In the genomic region with DNA sequence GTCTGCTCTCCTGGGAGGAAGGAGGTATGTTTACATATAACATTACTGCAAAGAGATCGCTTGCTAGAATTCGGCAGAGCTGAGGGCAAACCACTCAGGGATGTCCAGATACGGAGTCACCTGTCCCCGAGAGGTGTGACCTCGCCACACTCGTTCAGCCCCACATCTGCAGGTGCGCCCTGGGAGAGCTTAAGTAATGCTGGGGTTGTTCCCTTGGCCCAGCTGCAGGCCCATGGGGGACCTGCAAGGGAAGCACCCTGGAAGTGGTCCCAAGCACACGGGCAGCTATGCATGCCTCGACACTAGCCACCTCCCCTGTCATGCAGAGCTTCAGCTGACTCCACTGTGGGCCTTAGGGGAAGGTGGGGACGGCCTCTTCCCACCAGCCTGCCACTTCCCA, we compare ENCODE assay signal across 13 cellular contexts. TPM values are rescaled to one million over a fixed set of nuclear protein-coding genes. Genes with fewer than 3 reads are reported as not detected.
DNase-seq lines count a peak whose midpoint lies in the region; ATAC-seq and TF ChIP-seq lines count a peak whose summit lies in the region.
"Had no signal": no experiment of that assay in that cellular context is flagged by ENCODE, and none has a peak within 500 bp of the region (broad histone marks: within the 10 kb centered on the region; RNA-seq: fewer than 3 reads in every experiment).

No MANE protein-coding gene starts in this region.

- H3K36me3 Mint-ChIP-seq in natural killer cell (peaks cover 9% of the 10 kb centered on the region), brain (peaks cover 95% of the 10 kb centered on the region)
- peaks cover 35% of the 10 kb centered on the region for H3K36me3 Mint-ChIP-seq in natural killer cell treated with Interleukin-12 subunit alpha and Interleukin-12 subunit beta and Interleukin-15 and Interleukin-18, amount 100 ng/mL, for 72 hours
- peaks cover 7 to 90% (median 27%) of the 10 kb centered on the region in 3 donors for H3K36me3 Mint-ChIP-seq in naive thymus-derived CD8-positive, alpha-beta T cell

- DNase-seq in natural killer cell (no peak), NCI-H69 (lab: John Stamatoyannopoulos, UW) (no peak), NCI-H2029 (lab: John Stamatoyannopoulos, UW) (no peak), NCI-H2196 treated with DMSO at 0.1 percent for 48 hours (lab: John Stamatoyannopoulos, UW; ENCODE audit: unreplicated experiment) (no peak)
- DNase-seq in natural killer cell treated with Interleukin-12 subunit alpha and Interleukin-12 subunit beta and Interleukin-15 and Interleukin-18, amount 100 ng/mL, for 72 hours (ENCODE audit: low spot score): no peak
- no peak for DNase-seq in naive thymus-derived CD8-positive, alpha-beta T cell
- DNase-seq: kidney glomerular epithelial cell, NCI-H1417 treated with DMSO at 0.1 percent for 48 hours, NCI-H226 had no signal

- H3K27ac Mint-ChIP-seq in natural killer cell (peak overlapping the region; percentile 56 to 60), brain (peak overlapping the region in 3 of 5 experiments; percentile 49 to 71 (median 52))
- H3K27ac Mint-ChIP-seq in natural killer cell treated with Interleukin-12 subunit alpha and Interleukin-12 subunit beta and Interleukin-15 and Interleukin-18, amount 100 ng/mL, for 72 hours: peak overlapping the region in 1 of 2 donors; percentile 72
- H3K27ac Mint-ChIP-seq in naive thymus-derived CD8-positive, alpha-beta T cell: peak overlapping the region in 8 of 10 donors; percentile 2 to 88 (median 61)
- H3K27ac Mint-ChIP-seq: activated CD4-positive, alpha-beta memory T cell treated with anti-CD3 and anti-CD28 coated beads for 36 hours had no signal

- H3K9me3 Mint-ChIP-seq in natural killer cell: no peaks in the 10 kb centered on the region
- no peaks in the 10 kb centered on the region for H3K9me3 Mint-ChIP-seq in natural killer cell treated with Interleukin-12 subunit alpha and Interleukin-12 subunit beta and Interleukin-15 and Interleukin-18, amount 100 ng/mL, for 72 hours
- H3K9me3 Mint-ChIP-seq in brain: no peaks in the 10 kb centered on the region
- no peaks in the 10 kb centered on the region for H3K9me3 Mint-ChIP-seq in naive thymus-derived CD8-positive, alpha-beta T cell
- H3K9me3 Mint-ChIP-seq: activated CD4-positive, alpha-beta memory T cell treated with anti-CD3 and anti-CD28 coated beads for 36 hours; activated T-helper 2 cell treated with anti-CD3 and anti-CD28 coated beads, Interferon-gamma antibody, Interleukin-2, Interleukin-4, amounts not matched to agents 10 μg/mL and 5 μg/mL and 100 μg/mL, durations not matched to agents 14 hours and 24 hours and 36 hours had no signal

- peaks cover 35 to 42% of the 10 kb centered on the region in 2 donors for H3K4me1 Mint-ChIP-seq in natural killer cell
- H3K4me1 Mint-ChIP-seq in natural killer cell treated with Interleukin-12 subunit alpha and Interleukin-12 subunit beta and Interleukin-15 and Interleukin-18, amount 100 ng/mL, for 72 hours (ENCODE audit: low read depth in 2 of 2): peaks cover 36 to 40% of the 10 kb centered on the region in 2 donors
- peaks cover 40% of the 10 kb centered on the region for H3K4me1 Mint-ChIP-seq in brain
- H3K4me1 Mint-ChIP-seq in naive thymus-derived CD8-positive, alpha-beta T cell: peaks cover 25 to 61% (median 47%) of the 10 kb centered on the region in 4 donors

- H3K27me3 Mint-ChIP-seq in natural killer cell (ENCODE audit: low read depth in 2 of 2) (no peaks in the 10 kb centered on the region), brain (peaks cover 5% of the 10 kb centered on the region)
- no peaks in the 10 kb centered on the region for H3K27me3 Mint-ChIP-seq in natural killer cell treated with Interleukin-12 subunit alpha and Interleukin-12 subunit beta and Interleukin-15 and Interleukin-18, amount 100 ng/mL, for 72 hours
- no peaks in the 10 kb centered on the region for H3K27me3 Mint-ChIP-seq in naive thymus-derived CD8-positive, alpha-beta T cell
- H3K27me3 Mint-ChIP-seq: activated CD4-positive, alpha-beta memory T cell treated with anti-CD3 and anti-CD28 coated beads for 36 hours had no signal

- H3K4me3 Mint-ChIP-seq in natural killer cell: no peak overlapping the region
- H3K4me3 Mint-ChIP-seq in natural killer cell treated with Interleukin-12 subunit alpha and Interleukin-12 subunit beta and Interleukin-15 and Interleukin-18, amount 100 ng/mL, for 72 hours: no peak overlapping the region
- peak overlapping the region in 1 of 5 experiments; percentile 22 for H3K4me3 Mint-ChIP-seq in brain
- H3K4me3 Mint-ChIP-seq in naive thymus-derived CD8-positive, alpha-beta T cell: no peak overlapping the region
- H3K4me3 Mint-ChIP-seq: activated CD4-positive, alpha-beta memory T cell treated with anti-CD3 and anti-CD28 coated beads for 36 hours had no signal

- no peak for ATAC-seq in natural killer cell
- no peak for ATAC-seq in natural killer cell treated with Interleukin-12 subunit alpha and Interleukin-12 subunit beta and Interleukin-15 and Interleukin-18, amount 100 ng/mL, for 72 hours
- peak in 1 of 2 donors; percentile 8 for ATAC-seq in naive thymus-derived CD8-positive, alpha-beta T cell
- no peak for ATAC-seq in GM18520 (IDR thresholded peaks at IDR 0.05; ENCODE audit: unreplicated experiment)

- no peak for TF ChIP-seq CTCF in natural killer cell (IDR thresholded peaks at IDR 0.05)
- no peak for TF ChIP-seq CTCF in brain (conservative IDR thresholded peaks at IDR 0.05)

- intact Hi-C loops in natural killer cell (cut with micrococcal nuclease): loop anchor here (1.0 kb wide), 1 partner anchor 23 kb away; the partner anchor contains the start of gene USP22

- POLR2A ChIA-PET in naive thymus-derived CD8-positive, alpha-beta T cell (lab: Charles Lee): no interaction called here

RNA-seq across cellular contexts. Expression of gene USP22, which starts 22.2 kb away (rescaled TPM):
- 100 to 1,000 TPM; 121 to 155 (median 140) TPM for total RNA-seq in natural killer cell
- total RNA-seq in natural killer cell treated with Interleukin-12 subunit alpha and Interleukin-12 subunit beta and Interleukin-15 and Interleukin-18, amount 100 ng/mL, for 72 hours: 100 to 1,000 TPM; 102 to 179 TPM
- 199 TPM for polyA plus RNA-seq in brain (ENCODE audit: insufficient read depth, low read depth, low replicate concordance)
- 100 to 1,000 TPM; 149 to 155 TPM for total RNA-seq in naive thymus-derived CD8-positive, alpha-beta T cell
- polyA plus RNA-seq in naive thymus-derived CD8-positive, alpha-beta T cell: 10 to 100 TPM; 33.6 to 40.3 (median 34.3) TPM
